8 cellular contexts compared by ENCODE assay signal in genomic region chr10:90880059-90880719, GRCh38. TPM values are rescaled to one million over a fixed set of nuclear protein-coding genes. Genes with fewer than 3 reads are reported as not detected.
DNase-seq lines count a peak whose midpoint lies in the region; ATAC-seq, FAIRE-seq and TF ChIP-seq lines count a peak whose summit lies in the region.
"Not testable (repeated sequence)": the region's sequence is repeated elsewhere in the genome, so short reads cannot be mapped to it uniquely, and the experiment has no call there.

No MANE protein-coding gene starts in this region.

- H3K27ac ChIP-seq in GM23248; astrocyte (ENCODE audit: low read depth, low read length); right lobe of liver; stomach: not testable (repeated sequence)

- H3K27me3 Mint-ChIP-seq in CD14-positive monocyte (ENCODE audit: low read depth in 3 of 3); astrocyte (ENCODE audit: low read depth, unreplicated experiment): not testable (repeated sequence)

- peaks cover 51 to 80% of the 10 kb centered on the region in 2 donors for H3K36me3 Mint-ChIP-seq in CD14-positive monocyte
- not testable (repeated sequence) for H3K36me3 Mint-ChIP-seq in astrocyte (ENCODE audit: low read depth, unreplicated experiment)

- not testable (repeated sequence) for H3K79me2 ChIP-seq in GM23248 (ENCODE audit: insufficient read depth); astrocyte (ENCODE audit: insufficient read depth, low read length)

- DNase-seq in CD14-positive monocyte (ENCODE audit: low spot score); astrocyte (ENCODE audit: low read depth); right lobe of liver; stomach: not testable (repeated sequence)
- DNase-seq in GM23248: peak; percentile 52
- peak; percentile 50 for DNase-seq in NCI-H1694 treated with DMSO at 0.1 percent for 48 hours (lab: John Stamatoyannopoulos, UW)
- DNase-seq in SK-N-DZ (ENCODE audit: low spot score): peak; percentile 36
- peak; percentile 13 for DNase-seq in fibroblast of gingiva (ENCODE audit: low read depth)

- not testable (repeated sequence) for H3K9ac ChIP-seq in GM23248; astrocyte (ENCODE audit: low read length)

- H3K4me1 ChIP-seq in GM23248 (ENCODE audit: insufficient read depth) (peaks cover 14% of the 10 kb centered on the region), right lobe of liver (peaks cover 0 to 15% (median 7%) of the 10 kb centered on the region in 4 donors), stomach (peaks cover 0 to 13% (median 8%) of the 10 kb centered on the region in 4 donors)
- not testable (repeated sequence) for H3K4me1 ChIP-seq in astrocyte (ENCODE audit: insufficient read depth, low read length)

- not testable (repeated sequence) for H3K27ac Mint-ChIP-seq in CD14-positive monocyte; astrocyte (ENCODE audit: unreplicated experiment)

- FAIRE-seq in astrocyte (lab: Jason Lieb, UNC): peak; percentile 41

- 66 to 69% methylated on average over 8 of the region's 8 CpGs for WGBS in GM23248 (ENCODE audit: low coverage in 1 of 2, low lambda C conversion rate in 2 of 2, missing lambda C conversion rate in 2 of 2), 2 experiments
- WGBS in right lobe of liver (ENCODE audit: insufficient coverage, low coverage, low lambda C conversion rate, missing lambda C conversion rate): 66% methylated on average over 8 of the region's 8 CpGs
- WGBS in stomach, 5 donors: 70 to 73% (median 72%) methylated on average over 8 of the region's 8 CpGs

- not testable (repeated sequence) for H3K9me3 Mint-ChIP-seq in CD14-positive monocyte; astrocyte (ENCODE audit: unreplicated experiment)

- H4K20me1 ChIP-seq in GM23248 (ENCODE audit: insufficient read depth); astrocyte (ENCODE audit: insufficient read depth, low read length): not testable (repeated sequence)

- peaks cover 26% of the 10 kb centered on the region for H3F3A ChIP-seq in GM23248 (ENCODE audit: insufficient read depth)

- ATAC-seq in right lobe of liver: peak in 3 of 4 donors; percentile 52 to 56 (median 53)

- TF ChIP-seq POLR2A in right lobe of liver (IDR thresholded peaks at IDR 0.05); stomach (IDR thresholded peaks at IDR 0.05): not testable (repeated sequence)

- H3K4me1 Mint-ChIP-seq in CD14-positive monocyte; astrocyte (ENCODE audit: low read depth, unreplicated experiment): not testable (repeated sequence)

- H3K36me3 ChIP-seq in GM23248 (ENCODE audit: low read depth): peaks cover 28% of the 10 kb centered on the region; the same call in 1 of the 2 replicates
- H3K36me3 ChIP-seq in astrocyte (ENCODE audit: insufficient read depth, low read length): peaks cover 32% of the 10 kb centered on the region
- peaks cover 0 to 28% (median under 1%) of the 10 kb centered on the region in 4 donors for H3K36me3 ChIP-seq in right lobe of liver
- H3K36me3 ChIP-seq in stomach: peaks cover 0 to 76% (median 69%) of the 10 kb centered on the region in 4 donors

- in situ Hi-C loops in GM23248 (cut with MboI): loop anchor here (25.0 kb wide), 1 partner anchor 1032 kb away; the partner anchor contains the start of genes BTAF1 and FGFBP3

- TF ChIP-seq CTCF in CD14-positive monocyte (IDR thresholded peaks at IDR 0.05) (peak; percentile 80), astrocyte (IDR thresholded peaks at IDR 0.05; ENCODE audit: insufficient read depth, low read depth, low read length) (peak; percentile 74), right lobe of liver (IDR thresholded peaks at IDR 0.05) (peak; percentile 52 to 71 (median 64)), stomach (IDR thresholded peaks at IDR 0.05) (peak in 4 of 7 experiments; percentile 47 to 56 (median 50))

- H2AFZ ChIP-seq in GM23248; astrocyte (ENCODE audit: low read depth, low read length): not testable (repeated sequence)

- H3K9me3 ChIP-seq in GM23248 (ENCODE audit: low read depth); astrocyte (ENCODE audit: insufficient read depth, low read depth, low read length); right lobe of liver; stomach: not testable (repeated sequence)

- not testable (repeated sequence) for H3K4me2 ChIP-seq in GM23248 (ENCODE audit: unreplicated experiment); astrocyte (ENCODE audit: low read length)

- not testable (repeated sequence) for H3K4me3 Mint-ChIP-seq in CD14-positive monocyte; astrocyte (ENCODE audit: unreplicated experiment)

- not testable (repeated sequence) for TF ChIP-seq EP300 in stomach (IDR thresholded peaks at IDR 0.05)

- intact Hi-C loops in CD14-positive monocyte (cut with micrococcal nuclease); right lobe of liver (cut with DNase I); stomach (cut with DNase I; ENCODE audit: low total_unique reads): not testable (repeated sequence)

- H3K4me3 ChIP-seq in GM23248; astrocyte (ENCODE audit: insufficient read depth, low read depth, low read length); right lobe of liver; stomach: not testable (repeated sequence)

- H3K9me2 ChIP-seq in GM23248 (ENCODE audit: insufficient read depth): not testable (repeated sequence)

- H3K27me3 ChIP-seq in GM23248 (replicated peaks; ENCODE audit: insufficient read depth); astrocyte (ENCODE audit: insufficient read depth, low read length); right lobe of liver; stomach: not testable (repeated sequence)

RNA-seq across cellular contexts. Expression of gene RPP30, which starts 8.4 kb away (rescaled TPM):
- polyA plus RNA-seq in CD14-positive monocyte: 10 to 100 TPM; 40.3 to 42.9 TPM
- total RNA-seq in GM23248 (2014; rRNA removed; shearing (Covaris generic)): 31.3 and 31.5 TPM in 2 replicates
- 51.1 and 54.6 TPM in 2 replicates for polyA plus RNA-seq in GM23248 (2016; fragmentation: Nextera tagmentation; extraction: Ambion mirVana)
- polyA plus RNA-seq in SK-N-DZ (2014; cell fraction: cytosol; rRNA removed): 87.9 and 96.2 TPM in 2 replicates
- polyA plus RNA-seq in SK-N-DZ (2014; cell fraction: nucleus; rRNA removed): 89.0 and 92.9 TPM in 2 replicates
- 24.9 and 32.0 TPM in 2 replicates for total RNA-seq in astrocyte
- total RNA-seq in right lobe of liver: 10 to 100 TPM; 10.1 to 16.8 (median 12.8) TPM
- total RNA-seq in stomach: 10 to 100 TPM in 4 of 5 donors, 1 to 10 TPM in 1; 8.8 to 53.4 (median 19.2) TPM
- polyA plus RNA-seq in stomach: 10 to 100 TPM; 28.9 to 33.9 (median 32.3) TPM

RNA-seq across cellular contexts. Expression of gene HTR7, which starts 22.4 kb away (rescaled TPM):
- polyA plus RNA-seq in CD14-positive monocyte (1 to 10 TPM in 1 of 2 donors, under 1 TPM in 1; 0.95 to 1.1 TPM), GM23248 (2016; fragmentation: Nextera tagmentation; extraction: Ambion mirVana) (0.53 and 0.65 TPM in 2 replicates), stomach (under 1 TPM; 0.28 to 0.56 (median 0.31) TPM)
- total RNA-seq in GM23248 (2014; rRNA removed; shearing (Covaris generic)): 0.89 and 1.2 TPM in 2 replicates
- polyA plus RNA-seq in SK-N-DZ (2014; cell fraction: cytosol; rRNA removed): 0.26 and 0.62 TPM in 2 replicates
- polyA plus RNA-seq in SK-N-DZ (2014; cell fraction: nucleus; rRNA removed): 0.11 TPM in 1 of 2 replicates, not detected in the other
- total RNA-seq in astrocyte (0.72 and 0.89 TPM in 2 replicates), right lobe of liver (under 1 TPM in 5 of 6 experiments, not detected in 1; 0.07 to 0.43 (median 0.19) TPM), stomach (1 to 10 TPM in 3 of 5 donors, not detected in 2; 3.0 to 7.1 (median 5.5) TPM)

RNA-seq across cellular contexts. Expression of gene ANKRD1, which starts 40.7 kb away (rescaled TPM):
- not detected for polyA plus RNA-seq in CD14-positive monocyte
- total RNA-seq in GM23248 (2014; rRNA removed; shearing (Covaris generic)): 8.3 and 10.9 TPM in 2 replicates
- polyA plus RNA-seq in GM23248 (2016; fragmentation: Nextera tagmentation; extraction: Ambion mirVana): 3.6 and 3.7 TPM in 2 replicates
- polyA plus RNA-seq in SK-N-DZ (2014; cell fraction: cytosol; rRNA removed): not detected in 2 replicates
- polyA plus RNA-seq in SK-N-DZ (2014; cell fraction: nucleus; rRNA removed): not detected in 2 replicates
- 841 and 913 TPM in 2 replicates for total RNA-seq in astrocyte
- 1 to 10 TPM in 3 of 6 experiments, under 1 TPM in 2, not detected in 1; 0.34 to 5.0 (median 4.7) TPM for total RNA-seq in right lobe of liver
- 1 to 10 TPM in 1 of 5 donors, under 1 TPM in 1, not detected in 3; 0.87 to 1.5 TPM for total RNA-seq in stomach
- 10 to 100 TPM in 1 of 3 donors, 1 to 10 TPM in 1, under 1 TPM in 1; 0.73 to 12.5 (median 1.7) TPM for polyA plus RNA-seq in stomach

Comparison
In these comparisons a context has a peak if more than half of its experiments do, and no peak if none do; other contexts are left out.
1. RNA of gene ANKRD1, which starts 40.7 kb away (total RNA-seq): 841 to 913 TPM in astrocyte; 8.3 to 10.9 TPM in GM23248, 0.34 to 5.0 TPM in right lobe of liver and 0.87 to 1.5 TPM in stomach; every median in the first group is over 10 times any median in the second.
2. Peak in every context shown above with its lines, with median percentiles within 50 percentile points of each other: CTCF ChIP-seq.